16 cellular contexts compared by ENCODE assay signal in the genomic region with DNA sequence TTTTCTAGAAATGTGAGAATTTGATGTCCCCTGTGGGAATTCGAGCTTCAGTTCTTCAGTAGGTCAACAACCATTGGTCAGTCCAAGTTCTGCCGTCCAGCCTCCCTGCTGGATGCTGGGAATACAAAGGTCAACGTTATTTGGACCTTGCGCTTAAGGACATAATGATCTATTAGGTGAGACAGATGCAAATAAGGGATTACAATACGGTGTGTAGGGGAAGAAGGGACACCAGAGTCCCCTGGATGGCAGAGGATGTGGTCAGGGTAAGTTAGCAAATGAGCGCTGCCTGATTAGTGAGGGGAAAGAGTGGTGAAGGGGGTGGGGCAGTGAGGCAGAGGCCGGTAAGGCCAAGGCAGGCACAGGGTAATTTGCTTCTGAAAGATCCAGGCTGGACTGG. TPM values are rescaled to one million over a fixed set of nuclear protein-coding genes. Genes with fewer than 3 reads are reported as not detected.
DNase-seq lines count a peak whose midpoint lies in the region; ATAC-seq and TF ChIP-seq lines count a peak whose summit lies in the region.
"Had no signal": no experiment of that assay in that cellular context is flagged by ENCODE, and none has a peak within 500 bp of the region (broad histone marks: within the 10 kb centered on the region; RNA-seq: fewer than 3 reads in every experiment).

No MANE protein-coding gene starts in this region.

- peaks cover 24 to 92% (median 76%) of the 10 kb centered on the region in 4 donors for H3K4me1 Mint-ChIP-seq in CD4-positive, CD25-positive, alpha-beta regulatory T cell
- H3K4me1 Mint-ChIP-seq in T-cell, result peaks cover 91 to 100% (median 94%) of the 10 kb centered on the region in 3 donors

- H3K9me3 ChIP-seq in CD4-positive, CD25-positive, alpha-beta regulatory T cell (ENCODE audit: control insufficient read depth in 2 of 2, low read length in 2 of 2), result no peaks in the 10 kb centered on the region
- no peaks in the 10 kb centered on the region for H3K9me3 ChIP-seq in MG63
- H3K9me3 ChIP-seq: colonic mucosa, lower lobe of right lung, neutrophil had no signal

- peak overlapping the region; percentile 17 to 71 (median 65) for H3K4me3 Mint-ChIP-seq in CD4-positive, CD25-positive, alpha-beta regulatory T cell
- peak overlapping the region in 2 of 3 donors; percentile 40 to 75 for H3K4me3 Mint-ChIP-seq in T-cell

- peak overlapping the region; percentile 51 for H3K4me3 ChIP-seq in CD4-positive, CD25-positive, alpha-beta regulatory T cell (ENCODE audit: low read depth, low read length)
- H3K4me3 ChIP-seq in MG63, result no peak overlapping the region
- H3K4me3 ChIP-seq: colonic mucosa, lower lobe of right lung had no signal

- CTCF ChIA-PET in T-cell (lab: Charles Lee), result interaction anchor here in 1 of 2 donors (0.5 to 1.1 kb wide), 2 partner anchors 9 to 16 kb away, joined by 3 to 4 read pairs; partner anchors contain the start of gene CCNY

- no peaks in the 10 kb centered on the region for H3K27me3 Mint-ChIP-seq in CD4-positive, CD25-positive, alpha-beta regulatory T cell
- no peaks in the 10 kb centered on the region for H3K27me3 Mint-ChIP-seq in T-cell

- POLR2A ChIA-PET in T-cell (lab: Charles Lee), result interaction anchor here in 1 of 2 donors (0.9 kb wide), 1 partner anchor 226 kb away, joined by 3 read pairs; the partner anchor contains the start of gene CREM

- no peaks in the 10 kb centered on the region for H3K27me3 ChIP-seq in CD4-positive, CD25-positive, alpha-beta regulatory T cell (ENCODE audit: control insufficient read depth, insufficient read depth, low read length)
- no peaks in the 10 kb centered on the region for H3K27me3 ChIP-seq in MG63
- H3K27me3 ChIP-seq: colonic mucosa, neutrophil had no signal

- peak in 1 of 3 donors; percentile 75 for DNase-seq in CD4-positive, CD25-positive, alpha-beta regulatory T cell
- peak in 4 of 34 experiments; percentile 5 to 18 (median 8) for DNase-seq in T-cell
- DNase-seq in left lobe of liver (ENCODE audit: low spot score), result no peak
- no peak for DNase-seq in MG63
- DNase-seq in GM10266 (ENCODE audit: extremely low spot score), result no peak
- DNase-seq in COLO829 (ENCODE audit: low spot score), result no peak
- DNase-seq in NCI-H146 treated with DMSO at 0.1 percent for 48 hours (lab: John Stamatoyannopoulos, UW; ENCODE audit: unreplicated experiment), result no peak
- DNase-seq: activated CD4-positive, alpha-beta T cell treated with anti-CD3 and anti-CD28 coated beads, Interleukin-2, amount 50 U/mL, for 48 hours; amniotic stem cell; colonic mucosa; hippocampal formation; lower lobe of right lung had no signal

- peak; percentile 77 to 82 for ATAC-seq in CD4-positive, CD25-positive, alpha-beta regulatory T cell (ENCODE audit: low read depth in 2 of 2)
- peak; percentile 38 for ATAC-seq in GM18861 (IDR thresholded peaks at IDR 0.05; ENCODE audit: unreplicated experiment)
- ATAC-seq in T-cell (replicated peaks in 1 of 4), result peak; percentile 35 to 74 (median 60)
- peak; percentile 79 for ATAC-seq in left lobe of liver
- ATAC-seq: esophagus mucosa, SK-N-SH treated with all-trans-retinoic acid at 6 μM for 48 hours had no signal

- no peaks in the 10 kb centered on the region for H3K9me3 Mint-ChIP-seq in CD4-positive, CD25-positive, alpha-beta regulatory T cell
- no peaks in the 10 kb centered on the region for H3K9me3 Mint-ChIP-seq in T-cell

- H3K4me1 ChIP-seq in CD4-positive, CD25-positive, alpha-beta regulatory T cell (ENCODE audit: control insufficient read depth, insufficient read depth, low read length, poor library complexity, severe bottlenecking), result peaks cover 30% of the 10 kb centered on the region
- H3K4me1 ChIP-seq: colonic mucosa had no signal

- no peak for TF ChIP-seq CTCF in GM10266 (IDR thresholded peaks at IDR 0.05; ENCODE audit: control insufficient read depth, insufficient read depth, low read depth, missing control alignments)

- H3K27ac Mint-ChIP-seq in CD4-positive, CD25-positive, alpha-beta regulatory T cell, result peak overlapping the region; percentile 10 to 60 (median 25)
- H3K27ac Mint-ChIP-seq in T-cell, result peak overlapping the region in 1 of 2 donors; percentile 3

- no peaks in the 10 kb centered on the region for H3K36me3 Mint-ChIP-seq in CD4-positive, CD25-positive, alpha-beta regulatory T cell
- peaks cover 6% of the 10 kb centered on the region for H3K36me3 Mint-ChIP-seq in T-cell

- no peak overlapping the region for H3K27ac ChIP-seq in CD4-positive, CD25-positive, alpha-beta regulatory T cell (ENCODE audit: insufficient read depth, low read length, poor library complexity, severe bottlenecking)
- H3K27ac ChIP-seq: colonic mucosa, lower lobe of right lung, neutrophil had no signal

- H3K36me3 ChIP-seq in CD4-positive, CD25-positive, alpha-beta regulatory T cell (ENCODE audit: control insufficient read depth, insufficient read depth, low read length), result no peaks in the 10 kb centered on the region
- H3K36me3 ChIP-seq in MG63, result no peaks in the 10 kb centered on the region
- H3K36me3 ChIP-seq: colonic mucosa, lower lobe of right lung, neutrophil had no signal

RNA-seq across cellular contexts. Expression of gene CCNY, which starts 16.2 kb away (rescaled TPM):
- total RNA-seq in CD4-positive, CD25-positive, alpha-beta regulatory T cell, result 58.3 TPM
- 10 to 100 TPM in 2 of 4 donors, 1 to 10 TPM in 2; 6.4 to 21.1 (median 9.8) TPM for polyA plus RNA-seq in CD4-positive, CD25-positive, alpha-beta regulatory T cell
- total RNA-seq in T-cell (10 to 100 TPM; 62.5 to 75.2 (median 62.8) TPM), left lobe of liver (48.4 TPM)
- 36.1 and 47.2 TPM in 2 replicates for total RNA-seq in MG63 (2014; rRNA removed; shearing (Covaris generic); ENCODE audit: low replicate concordance)
